ENCODE assay signal across 9 cellular contexts in the genomic region with DNA sequence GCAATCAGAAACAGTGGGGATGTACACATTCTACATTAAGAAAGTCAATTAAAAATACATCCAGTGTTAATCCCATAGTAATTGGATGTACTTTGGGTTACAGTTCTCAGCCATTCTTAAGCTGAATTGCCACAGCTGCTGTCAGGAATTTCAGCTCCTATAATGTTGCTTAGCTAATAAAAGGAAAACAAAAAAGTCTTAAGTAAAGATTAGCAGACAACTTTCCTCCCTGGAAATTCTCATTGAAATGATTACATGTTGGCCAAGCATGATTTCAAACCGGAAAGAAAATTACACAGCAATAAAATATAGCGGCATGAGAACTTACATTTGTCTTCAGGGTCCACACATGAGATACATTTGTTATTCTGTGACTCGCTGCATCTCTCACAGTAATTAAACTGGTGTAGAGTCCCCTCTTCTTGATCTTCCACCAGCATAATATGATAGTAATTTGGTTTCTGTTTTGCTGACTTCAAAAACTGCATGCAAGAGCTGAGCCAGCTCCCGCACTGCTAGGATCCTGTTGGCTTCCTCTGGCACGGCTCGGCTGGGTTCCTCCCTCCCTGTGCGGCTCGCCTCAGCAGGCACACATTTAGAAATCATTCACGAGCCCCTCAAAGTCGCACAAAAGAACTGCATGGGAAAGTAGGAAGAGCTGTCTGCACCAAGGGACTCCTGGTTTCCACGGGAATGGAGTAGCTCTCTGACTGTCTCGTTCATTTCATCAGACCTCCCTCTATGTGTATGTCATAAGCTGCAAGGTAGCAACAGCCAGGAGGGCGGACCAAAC. TPM values are rescaled to one million over a fixed set of nuclear protein-coding genes. Genes with fewer than 3 reads are reported as not detected.
DNase-seq lines count a peak whose midpoint lies in the region; ATAC-seq and TF ChIP-seq lines count a peak whose summit lies in the region.
"Had no signal": no experiment of that assay in that cellular context is flagged by ENCODE, and none has a peak within 500 bp of the region (broad histone marks: within the 10 kb centered on the region; RNA-seq: fewer than 3 reads in every experiment).

A gene (minus strand): TSS at position 708 of the 793 bp plus-strand sequence. CDS start 1,147 bp downstream, outside the sequence.

- no peak for TF ChIP-seq POLR2A in gastrocnemius medialis (IDR thresholded peaks at IDR 0.05)

- peak within 1 kb of the TSS; percentile 46 to 65 (median 52) for H3K4me3 ChIP-seq in gastrocnemius medialis
- H3K4me3 ChIP-seq: SJSA1 had no signal

- H3K4me1 ChIP-seq in gastrocnemius medialis = peaks cover 5 to 22% of the 10 kb centered on the region in 2 donors

- H3K36me3 ChIP-seq in gastrocnemius medialis = no peaks in the 10 kb centered on the region
- H3K36me3 ChIP-seq: SJSA1 had no signal

- H3K27me3 ChIP-seq in gastrocnemius medialis = no peaks in the 10 kb centered on the region

- H3K4me1 Mint-ChIP-seq in T-helper 1 cell treated with Interleukin-12 subunit alpha and Interleukin-12 subunit beta and Interleukin-4 antibody, amounts not matched to agents 30 μg/mL and 1 μg/mL, for 36 hours (ENCODE audit: low read depth) = peaks cover 11% of the 10 kb centered on the region
- peaks cover 31% of the 10 kb centered on the region for H3K4me1 Mint-ChIP-seq in WTC11

- POLR2A ChIA-PET in WTC11 (lab: Charles Lee) = no interaction called here

- TF ChIP-seq CTCF in WTC11 (IDR thresholded peaks at IDR 0.05) (no peak), gastrocnemius medialis (IDR thresholded peaks at IDR 0.05 in 4 of 5, conservative IDR thresholded peaks at IDR 0.05 in 1 of 5) (no peak)

- no peaks in the 10 kb centered on the region for H3K9me3 ChIP-seq in gastrocnemius medialis
- H3K9me3 ChIP-seq: SJSA1 had no signal

- no peaks in the 10 kb centered on the region for H3K36me3 Mint-ChIP-seq in T-helper 1 cell treated with Interleukin-12 subunit alpha and Interleukin-12 subunit beta and Interleukin-4 antibody, amounts not matched to agents 30 μg/mL and 1 μg/mL, for 36 hours (ENCODE audit: low read depth)
- H3K36me3 Mint-ChIP-seq in WTC11 = no peaks in the 10 kb centered on the region

- peak within 1 kb of the TSS in 2 of 4 donors; percentile 32 to 37 for H3K27ac ChIP-seq in gastrocnemius medialis
- H3K27ac ChIP-seq: SJSA1 had no signal

- intact Hi-C loops in left cardiac atrium (cut with DNase I) (no loop called here), gastrocnemius medialis (cut with DNase I; ENCODE audit: low total_unique reads) (no loop called here)

- H3K9me3 Mint-ChIP-seq in T-helper 1 cell treated with Interleukin-12 subunit alpha and Interleukin-12 subunit beta and Interleukin-4 antibody, amounts not matched to agents 30 μg/mL and 1 μg/mL, for 36 hours = no peaks in the 10 kb centered on the region
- H3K9me3 Mint-ChIP-seq in WTC11 = no peaks in the 10 kb centered on the region

- CTCF ChIA-PET in WTC11 (lab: Charles Lee) = interaction anchor here (1.2 kb wide), 1 partner anchor 66 kb away, joined by 4 read pairs; no protein-coding TSS in a partner anchor

- ATAC-seq in WTC11 = peak; percentile 15; the same call in 1 of the 2 replicates
- ATAC-seq in left cardiac atrium = peak; percentile 31 to 54
- ATAC-seq in gastrocnemius medialis = peak; percentile 38 to 50
- no peak for ATAC-seq in HG03432 (IDR thresholded peaks at IDR 0.05; ENCODE audit: unreplicated experiment)

- peak within 1 kb of the TSS; percentile 38 for H3K4me3 Mint-ChIP-seq in T-helper 1 cell treated with Interleukin-12 subunit alpha and Interleukin-12 subunit beta and Interleukin-4 antibody, amounts not matched to agents 30 μg/mL and 1 μg/mL, for 36 hours
- H3K4me3 Mint-ChIP-seq in WTC11 = no peak within 1 kb of the TSS

- H3K27ac Mint-ChIP-seq in T-helper 1 cell treated with Interleukin-12 subunit alpha and Interleukin-12 subunit beta and Interleukin-4 antibody, amounts not matched to agents 30 μg/mL and 1 μg/mL, for 36 hours = no peak within 1 kb of the TSS
- no peak within 1 kb of the TSS for H3K27ac Mint-ChIP-seq in WTC11

- H3K27me3 Mint-ChIP-seq in T-helper 1 cell treated with Interleukin-12 subunit alpha and Interleukin-12 subunit beta and Interleukin-4 antibody, amounts not matched to agents 30 μg/mL and 1 μg/mL, for 36 hours (ENCODE audit: low read depth) = peaks cover 68% of the 10 kb centered on the region
- peaks cover 9% of the 10 kb centered on the region for H3K27me3 Mint-ChIP-seq in WTC11 (ENCODE audit: low read depth)

- DNase-seq in T-helper 1 cell = no peak
- no peak for DNase-seq in WTC11 (ENCODE audit: low spot score)
- peak; percentile 44 for DNase-seq in left cardiac atrium
- DNase-seq in gastrocnemius medialis = peak in 1 of 2 donors; percentile 16
- no peak for DNase-seq in KG1 (lab: John Stamatoyannopoulos, UW)
- DNase-seq in NCI-H226 = no peak

- in situ Hi-C loops in gastrocnemius medialis (cut with MboI; ENCODE audit: low sequenced_read_pairs in 4 of 4) = no loop called here

TF ChIP-seq in WTC11, 78 proteins besides CTCF, POLR2A, EP300 and RAD21:
- TF ChIP-seq ETV6 (CRISPR knock-in tag; IDR thresholded peaks at IDR 0.05) = no peak

RNA-seq across cellular contexts. Expression of the gene that starts here (rescaled TPM):
- total RNA-seq in WTC11 (2021) (not detected in 3 replicates), left cardiac atrium (under 1 TPM; 0.55 to 0.65 TPM), gastrocnemius medialis (under 1 TPM in 1 of 4 donors, not detected in 3; 0.55 TPM)
- total RNA-seq: SJSA1 had no signal

Comparison
In these comparisons a context has a peak if more than half of its experiments do, and no peak if none do; other contexts are left out.
1. Peak in ATAC-seq in WTC11; RNA of the gene not detected or under 1 TPM.
2. Peak in DNase-seq and ATAC-seq in left cardiac atrium; RNA of the gene not detected or under 1 TPM.
3. Peak in ATAC-seq and H3K4me3 ChIP-seq in gastrocnemius medialis; RNA of the gene not detected or under 1 TPM.